20 cellular contexts compared by ENCODE assay signal in the genomic region with DNA sequence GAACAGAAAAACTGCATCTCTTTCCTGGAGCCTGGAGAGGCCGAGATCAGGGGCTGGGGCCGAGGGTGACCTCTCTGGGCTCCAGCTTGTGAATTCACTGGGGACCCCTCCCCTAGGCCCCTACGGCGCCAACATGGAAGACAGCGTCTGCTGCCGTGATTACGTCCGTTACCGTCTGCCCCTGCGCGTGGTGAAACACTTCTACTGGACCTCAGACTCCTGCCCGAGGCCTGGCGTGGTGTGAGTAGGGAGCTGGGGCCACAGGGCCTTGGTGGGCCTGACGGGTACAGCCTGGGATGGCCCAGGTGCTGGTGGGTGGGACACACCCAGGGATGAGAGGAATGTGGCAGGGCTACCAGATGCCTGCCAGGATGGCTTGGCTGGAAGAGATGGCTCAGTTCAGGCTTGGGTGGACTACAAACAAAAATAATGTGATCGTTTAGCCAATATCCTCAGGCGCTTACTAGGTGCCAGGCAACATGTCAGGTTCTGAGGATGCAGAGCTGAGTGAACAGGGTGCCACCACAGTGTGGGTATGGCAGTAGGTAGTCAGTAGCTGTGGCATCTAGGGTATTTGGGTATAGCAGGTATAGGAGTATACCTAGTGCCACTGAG. TPM values are rescaled to one million over a fixed set of nuclear protein-coding genes. Genes with fewer than 3 reads are reported as not detected.
A peak's percentile ranks its signal among the peaks of the same experiment; 100 is the strongest.
DNase-seq lines count a peak whose midpoint lies in the region; ATAC-seq, FAIRE-seq and TF ChIP-seq lines count a peak whose summit lies in the region.
"Had no signal": no experiment of that assay in that cellular context is flagged by ENCODE, and none has a peak within 500 bp of the region (broad histone marks: within the 10 kb centered on the region; RNA-seq: fewer than 3 reads in every experiment).

No MANE protein-coding gene starts in this region.

- FAIRE-seq in GM12892 (lab: Jason Lieb, UNC): peak; percentile 30
- FAIRE-seq: H1 had no signal

- H3K4me3 ChIP-seq in GM08714 (ENCODE audit: low read length): peak overlapping the region; percentile 28; the same call in 1 of the 2 replicates
- H3K4me3 ChIP-seq: BLaER1, SJSA1 had no signal

- H3K27ac Mint-ChIP-seq in chondrocyte (ENCODE audit: unreplicated experiment): no peak overlapping the region
- H3K27ac Mint-ChIP-seq: HFFc6 had no signal

- TF ChIP-seq POLR2A in GM12892 (IDR thresholded peaks at IDR 0.05; ENCODE audit: low read depth, low read length): peak; percentile 61; the same call in 1 of the 2 replicates

- intact Hi-C loops in sciatic nerve (cut with DNase I): no loop called here

- H3K27me3 Mint-ChIP-seq in chondrocyte (ENCODE audit: low read depth): peaks cover 23% of the 10 kb centered on the region

- DNase-seq in GM12892 (ENCODE audit: insufficient read length) (no peak), chondrocyte (ENCODE audit: low spot score) (peak; percentile 82), sciatic nerve (ENCODE audit: low spot score) (peak; percentile 41), SK-N-DZ (ENCODE audit: low spot score) (no peak)
- DNase-seq in activated CD8-positive, alpha-beta memory T cell treated with anti-CD3 and anti-CD28 coated beads for 24 hours: no peak
- DNase-seq: DMS 273 treated with DMSO at 0.1 percent for 48 hours, HFFc6, KBM-7, NCI-H1092 treated with DMSO at 0.1 percent for 48 hours, NCI-H1694 treated with DMSO at 0.1 percent for 48 hours, NCI-H345, NCI-H526 treated with DMSO at 0.1 percent for 48 hours, OCI-M1 had no signal

- H3K9me3 Mint-ChIP-seq in chondrocyte (ENCODE audit: low read depth): no peaks in the 10 kb centered on the region
- H3K9me3 Mint-ChIP-seq: HFFc6 had no signal

- H3K4me3 Mint-ChIP-seq in chondrocyte (ENCODE audit: unreplicated experiment): no peak overlapping the region
- H3K4me3 Mint-ChIP-seq: HFFc6 had no signal

- H3K36me3 Mint-ChIP-seq in chondrocyte (ENCODE audit: low read depth): peaks cover 3% of the 10 kb centered on the region

- H3K4me1 Mint-ChIP-seq in chondrocyte (ENCODE audit: low read depth): no peaks in the 10 kb centered on the region

- ATAC-seq in sciatic nerve: no peak
- ATAC-seq in GM21717 (IDR thresholded peaks at IDR 0.05; ENCODE audit: unreplicated experiment): no peak

- TF ChIP-seq CTCF in chondrocyte (IDR thresholded peaks at IDR 0.05): no peak

RNA-seq across cellular contexts. Expression of a gene that starts 1.8 kb away (rescaled TPM):
- 920 TPM for polyA plus RNA-seq in GM12892 (2012; ENCODE audit: missing spikeins)
- total RNA-seq in chondrocyte: not detected in 3 replicates
- total RNA-seq in sciatic nerve: 0.13 TPM
- polyA plus RNA-seq in SK-N-DZ (2014; cell fraction: cytosol; rRNA removed): not detected in 2 replicates
- polyA plus RNA-seq in SK-N-DZ (2014; cell fraction: nucleus; rRNA removed): not detected in 2 replicates
- total RNA-seq: Daoy, H1, HFFc6, M059J, SJSA1 had no signal
- polyA plus RNA-seq: H1 had no signal

RNA-seq across cellular contexts. Expression of a gene that starts 11.9 kb away (rescaled TPM):
- polyA plus RNA-seq in GM12892 (2012; ENCODE audit: missing spikeins): 0.45 TPM
- 11.2 to 47.9 TPM (median 46.0 TPM) in 3 replicates for total RNA-seq in chondrocyte
- 21.3 TPM for total RNA-seq in sciatic nerve
- polyA plus RNA-seq in SK-N-DZ (2014; cell fraction: cytosol; rRNA removed): 0.61 and 1.1 TPM in 2 replicates
- 0.25 and 0.38 TPM in 2 replicates for polyA plus RNA-seq in SK-N-DZ (2014; cell fraction: nucleus; rRNA removed)
- total RNA-seq: HFFc6 had no signal

RNA-seq across cellular contexts. Expression of a gene that starts 44.1 kb away (rescaled TPM):
- 179 TPM for polyA plus RNA-seq in GM12892 (2012; ENCODE audit: missing spikeins)
- not detected in 3 replicates for total RNA-seq in chondrocyte
- total RNA-seq in sciatic nerve: not detected
- polyA plus RNA-seq in SK-N-DZ (2014; cell fraction: cytosol; rRNA removed): not detected in 2 replicates
- not detected in 2 replicates for polyA plus RNA-seq in SK-N-DZ (2014; cell fraction: nucleus; rRNA removed)
- total RNA-seq: Daoy, H1, HFFc6, M059J, SJSA1 had no signal
- polyA plus RNA-seq: H1 had no signal

Comparison
In these comparisons a context has a peak if more than half of its experiments do, and no peak if none do; other contexts are left out.
1. DNase-seq: peak in chondrocyte (single experiment) and sciatic nerve (single experiment); none in GM12892 (single experiment), SK-N-DZ (single experiment) and activated CD8-positive, alpha-beta memory T cell treated with anti-CD3 and anti-CD28 coated beads for 24 hours (single experiment).